Comparison of ENCODE assay signal across 17 cellular contexts in genomic region chr6:3316363-3316762, GRCh38. TPM values are rescaled to one million over a fixed set of nuclear protein-coding genes. Genes with fewer than 3 reads are reported as not detected.
DNase-seq lines count a peak whose midpoint lies in the region; ATAC-seq and TF ChIP-seq lines count a peak whose summit lies in the region.
"Had no signal": no experiment of that assay in that cellular context is flagged by ENCODE, and none has a peak within 500 bp of the region (broad histone marks: within the 10 kb centered on the region; RNA-seq: fewer than 3 reads in every experiment).

No MANE protein-coding gene starts in this region.

- no peak overlapping the region for H3K4me3 Mint-ChIP-seq in endodermal cell
- H3K4me3 Mint-ChIP-seq: CD14-positive monocyte; CD8-positive, alpha-beta T cell had no signal

- no peaks in the 10 kb centered on the region for H3K4me1 Mint-ChIP-seq in endodermal cell
- H3K4me1 Mint-ChIP-seq: CD14-positive monocyte had no signal

- H3K9me3 Mint-ChIP-seq in endodermal cell: no peaks in the 10 kb centered on the region
- H3K9me3 Mint-ChIP-seq: CD14-positive monocyte; CD8-positive, alpha-beta T cell had no signal

- no peak overlapping the region for H3K4me3 ChIP-seq in endodermal cell (ENCODE audit: low read length)
- no peak overlapping the region for H3K4me3 ChIP-seq in osteoblast (ENCODE audit: insufficient read depth, low read length)
- no peak overlapping the region for H3K4me3 ChIP-seq in stomach
- H3K4me3 ChIP-seq in colonic mucosa: no peak overlapping the region
- H3K4me3 ChIP-seq: GM23248 had no signal

- no peak overlapping the region for H3K27ac ChIP-seq in endodermal cell (ENCODE audit: low read depth, low read length)
- no peak overlapping the region for H3K27ac ChIP-seq in osteoblast (ENCODE audit: low read depth, low read length)
- H3K27ac ChIP-seq in stomach: no peak overlapping the region
- H3K27ac ChIP-seq in colonic mucosa: no peak overlapping the region
- H3K27ac ChIP-seq: 22Rv1, GM23248, HL-60 had no signal

- H3K36me3 ChIP-seq in endodermal cell (ENCODE audit: control insufficient read depth, insufficient read depth, low read length) (no peaks in the 10 kb centered on the region), osteoblast (ENCODE audit: insufficient read depth, low read length) (no peaks in the 10 kb centered on the region), stomach (peaks cover 0 to 40% (median 7%) of the 10 kb centered on the region in 4 donors), colonic mucosa (peaks cover 6% of the 10 kb centered on the region)

- H3K36me3 Mint-ChIP-seq in endodermal cell (ENCODE audit: low read depth): no peaks in the 10 kb centered on the region
- H3K36me3 Mint-ChIP-seq: CD14-positive monocyte; CD8-positive, alpha-beta T cell had no signal

- no peak for ATAC-seq in omental fat pad (ENCODE audit: low FRiP score)
- ATAC-seq: CD8-positive, alpha-beta T cell had no signal

- no peaks in the 10 kb centered on the region for H4K20me1 ChIP-seq in osteoblast (ENCODE audit: insufficient read depth, low read length)

- no peaks in the 10 kb centered on the region for H3K79me2 ChIP-seq in osteoblast (ENCODE audit: insufficient read depth, low read length)

- H3K9me3 ChIP-seq in endodermal cell (ENCODE audit: control insufficient read depth, low read length): no peaks in the 10 kb centered on the region
- H3K9me3 ChIP-seq in osteoblast (ENCODE audit: low read depth, low read length): no peaks in the 10 kb centered on the region
- H3K9me3 ChIP-seq in stomach: no peaks in the 10 kb centered on the region
- H3K9me3 ChIP-seq in colonic mucosa: no peaks in the 10 kb centered on the region

- intact Hi-C loops in stomach (cut with DNase I; ENCODE audit: low total_unique reads) (no loop called here), colonic mucosa (cut with DNase I) (no loop called here)

- TF ChIP-seq EP300 in stomach (IDR thresholded peaks at IDR 0.05): no peak

- H3K4me2 ChIP-seq in osteoblast (ENCODE audit: insufficient read depth, low read length): no peak overlapping the region

- peak; percentile 25 for DNase-seq in activated CD8-positive, alpha-beta memory T cell treated with anti-CD3 and anti-CD28 coated beads, Interleukin-2, amount 50 U/mL, for 48 hours
- DNase-seq in activated CD8-positive, alpha-beta memory T cell treated with anti-CD3 and anti-CD28 coated beads, Interleukin-2, amount 50 U/mL, for 4 hours: no peak
- DNase-seq in endodermal cell: peak; percentile 27
- peak; percentile 48 for DNase-seq in osteoblast (ENCODE audit: insufficient read length, low spot score, missing footprints)
- DNase-seq in stomach: peak; percentile 11
- DNase-seq in middle frontal gyrus (ENCODE audit: extremely low spot score, low spot score): no peak
- no peak for DNase-seq in omental fat pad (ENCODE audit: low spot score)
- no peak for DNase-seq in colonic mucosa
- DNase-seq: CD8-positive, alpha-beta T cell; COR-L47; DMS153; DMS79 treated with DMSO at 0.1 percent for 48 hours; EL; GM23248 had no signal

- no peak for TF ChIP-seq POLR2A in stomach (IDR thresholded peaks at IDR 0.05)

- H3K27me3 ChIP-seq in endodermal cell (ENCODE audit: control insufficient read depth, insufficient read depth, low read length, poor library complexity, severe bottlenecking) (no peaks in the 10 kb centered on the region), osteoblast (ENCODE audit: insufficient read depth, low read length) (no peaks in the 10 kb centered on the region), stomach (no peaks in the 10 kb centered on the region), colonic mucosa (no peaks in the 10 kb centered on the region)

- H3K4me1 ChIP-seq in endodermal cell (ENCODE audit: control insufficient read depth, insufficient read depth, low read length) (peaks cover 4% of the 10 kb centered on the region), osteoblast (ENCODE audit: insufficient read depth, low read length) (no peaks in the 10 kb centered on the region), stomach (peaks cover 0 to under 1% (median 0%) of the 10 kb centered on the region in 4 donors), colonic mucosa (no peaks in the 10 kb centered on the region)

- WGBS in endodermal cell (ENCODE audit: insufficient coverage in 1 of 2, insufficient read length in 1 of 2), 2 experiments: 93% methylated on average over 7 of the region's 7 CpGs
- WGBS in stomach, 5 donors: 85 to 90% (median 89%) methylated on average over 7 of the region's 7 CpGs

- no peak overlapping the region for H2AFZ ChIP-seq in osteoblast (ENCODE audit: low read length)
- H2AFZ ChIP-seq: GM23248 had no signal

- peaks cover 1% of the 10 kb centered on the region for H3K27me3 Mint-ChIP-seq in endodermal cell (ENCODE audit: insufficient read depth)

- TF ChIP-seq CTCF in endodermal cell (conservative IDR thresholded peaks at IDR 0.05) (no peak), osteoblast (IDR thresholded peaks at IDR 0.05; ENCODE audit: extremely low read depth, low read depth, low read length) (no peak), stomach (IDR thresholded peaks at IDR 0.05) (no peak), omental fat pad (IDR thresholded peaks at IDR 0.05) (no peak), colonic mucosa (IDR thresholded peaks at IDR 0.05) (no peak)

- H3K27ac Mint-ChIP-seq in endodermal cell: no peak overlapping the region
- H3K27ac Mint-ChIP-seq: CD14-positive monocyte; CD8-positive, alpha-beta T cell had no signal

- H3K9ac ChIP-seq in endodermal cell (ENCODE audit: extremely low read depth, low read length, poor library complexity, severe bottlenecking) (no peak overlapping the region), colonic mucosa (ENCODE audit: low read depth in 2 of 2, low read length in 2 of 2) (no peak overlapping the region)
- H3K9ac ChIP-seq: GM23248 had no signal

RNA-seq across cellular contexts. Expression of gene PSMG4, which starts 57.6 kb away (rescaled TPM):
- total RNA-seq in endodermal cell (10 to 100 TPM; 16.0 to 21.5 TPM), osteoblast (19.4 and 24.6 TPM in 2 replicates), stomach (10 to 100 TPM in 2 of 5 donors, 1 to 10 TPM in 3; 4.0 to 92.7 (median 7.8) TPM), omental fat pad (10 to 100 TPM in 3 of 4 donors, 1 to 10 TPM in 1; 6.8 to 25.2 (median 23.3) TPM), colonic mucosa (10 to 100 TPM; 10.0 to 21.6 TPM)
- 18.5 TPM for polyA plus RNA-seq in endodermal cell (2013, experiment 1 of 2)
- 18.2 TPM for polyA plus RNA-seq in endodermal cell (2013, experiment 2 of 2)
- 10 to 100 TPM; 36.2 to 48.4 (median 39.4) TPM for polyA plus RNA-seq in stomach

Comparison
In these comparisons a context has a peak if more than half of its experiments do, and no peak if none do; other contexts are left out.
1. DNase-seq: peak in activated CD8-positive, alpha-beta memory T cell treated with anti-CD3 and anti-CD28 coated beads, Interleukin-2, amount 50 U/mL, for 48 hours (single experiment), endodermal cell (single experiment), osteoblast (single experiment) and stomach (single experiment); none in activated CD8-positive, alpha-beta memory T cell treated with anti-CD3 and anti-CD28 coated beads, Interleukin-2, amount 50 U/mL, for 4 hours (single experiment), middle frontal gyrus (single experiment), omental fat pad (single experiment) and colonic mucosa (single experiment).